Comparison of ENCODE assay signal across 19 cellular contexts in genomic region chr3:123367467-123368154, GRCh38.
DNase-seq lines count a peak whose midpoint lies in the region; ATAC-seq and TF ChIP-seq lines count a peak whose summit lies in the region.
"Had no signal": no experiment of that assay in that cellular context is flagged by ENCODE, and none has a peak within 500 bp of the region (broad histone marks: within the 10 kb centered on the region; RNA-seq: fewer than 3 reads in every experiment).

No MANE protein-coding gene starts in this region.

- H3K9me3 ChIP-seq in MM.1S (replicated peaks; ENCODE audit: insufficient read depth, low read length) (no peaks in the 10 kb centered on the region), ascending aorta (no peaks in the 10 kb centered on the region), stomach smooth muscle (ENCODE audit: control insufficient read depth in 2 of 2, low read length in 2 of 2) (no peaks in the 10 kb centered on the region), mucosa of descending colon (peaks cover 5% of the 10 kb centered on the region)

- H3K27me3 ChIP-seq in MM.1S (replicated peaks; ENCODE audit: insufficient read depth, low read length) (no peaks in the 10 kb centered on the region), ascending aorta (no peaks in the 10 kb centered on the region), stomach smooth muscle (ENCODE audit: control insufficient read depth in 1 of 2, insufficient read depth in 2 of 2, low read length in 2 of 2) (no peaks in the 10 kb centered on the region)
- H3K27me3 ChIP-seq: BLaER1 treated with 17β-estradiol and CSF1 and Interleukin-3, amounts not matched to agents 10 nM and 100 nM had no signal

- no peak for ATAC-seq in mucosa of descending colon
- no peak for ATAC-seq in HG03565 (IDR thresholded peaks at IDR 0.05; ENCODE audit: unreplicated experiment)
- ATAC-seq: CD8-positive, alpha-beta T cell; GM12878; PC-3 had no signal

- H3K4me3 ChIP-seq in MM.1S (ENCODE audit: low read length) (no peak overlapping the region), ascending aorta (no peak overlapping the region), stomach smooth muscle (ENCODE audit: low read length in 2 of 2) (no peak overlapping the region), mucosa of descending colon (no peak overlapping the region)
- H3K4me3 ChIP-seq: BLaER1 treated with 17β-estradiol and CSF1 and Interleukin-3, amounts not matched to agents 10 nM and 100 nM; GM12878 had no signal

- TF ChIP-seq CTCF in MM.1S (IDR thresholded peaks at IDR 0.05; ENCODE audit: low read length), result no peak
- no peak for TF ChIP-seq CTCF in ascending aorta (IDR thresholded peaks at IDR 0.05)
- TF ChIP-seq CTCF in mucosa of descending colon (IDR thresholded peaks at IDR 0.05), result no peak

- peak overlapping the region; percentile 59 for H2AFZ ChIP-seq in MM.1S (ENCODE audit: low read length)

- no peaks in the 10 kb centered on the region for H3K79me2 ChIP-seq in MM.1S (ENCODE audit: low read length)

- H3K4me1 ChIP-seq in MM.1S (ENCODE audit: low read length) (no peaks in the 10 kb centered on the region), ascending aorta (peaks cover 15 to 60% of the 10 kb centered on the region in 2 donors), stomach smooth muscle (ENCODE audit: control insufficient read depth, insufficient read depth, low read length) (peaks cover 63% of the 10 kb centered on the region), mucosa of descending colon (ENCODE audit: low read depth) (no peaks in the 10 kb centered on the region)
- H3K4me1 ChIP-seq: BLaER1 treated with 17β-estradiol and CSF1 and Interleukin-3, amounts not matched to agents 10 nM and 100 nM had no signal

- peak overlapping the region; percentile 41; the same call in 1 of the 2 replicates for H3K4me2 ChIP-seq in MM.1S (ENCODE audit: low read depth, low read length)
- H3K4me2 ChIP-seq: BLaER1 treated with 17β-estradiol and CSF1 and Interleukin-3, amounts not matched to agents 10 nM and 100 nM had no signal

- no peaks in the 10 kb centered on the region for H3F3A ChIP-seq in MM.1S (ENCODE audit: insufficient read depth, low read length)

- H3K9ac ChIP-seq in MM.1S (ENCODE audit: low read length) (no peak overlapping the region), stomach smooth muscle (ENCODE audit: low read length in 2 of 2) (no peak overlapping the region)
- H3K9ac ChIP-seq: BLaER1 treated with 17β-estradiol and CSF1 and Interleukin-3, amounts not matched to agents 10 nM and 100 nM had no signal

- H4K20me1 ChIP-seq in MM.1S (ENCODE audit: insufficient read depth, low read length), result no peaks in the 10 kb centered on the region
- H4K20me1 ChIP-seq: BLaER1 treated with 17β-estradiol and CSF1 and Interleukin-3, amounts not matched to agents 10 nM and 100 nM had no signal

- intact Hi-C loops in ascending aorta (cut with DNase I), result no loop called here
- intact Hi-C loops in mucosa of descending colon (cut with DNase I, micrococcal nuclease), result no loop called here

- no peaks in the 10 kb centered on the region for H3K9me2 ChIP-seq in MM.1S (replicated peaks; ENCODE audit: insufficient read depth, low read length)

- H3K27ac ChIP-seq in MM.1S (ENCODE audit: low read length) (no peak overlapping the region), ascending aorta (peak overlapping the region; percentile 55 to 56), stomach smooth muscle (ENCODE audit: low read length) (peak overlapping the region; percentile 55)
- H3K27ac ChIP-seq: BLaER1 treated with 17β-estradiol and CSF1 and Interleukin-3, amounts not matched to agents 10 nM and 100 nM had no signal

- H3K36me3 ChIP-seq in MM.1S (replicated peaks; ENCODE audit: insufficient read depth, low read length) (no peaks in the 10 kb centered on the region), ascending aorta (no peaks in the 10 kb centered on the region), stomach smooth muscle (ENCODE audit: control insufficient read depth in 2 of 2, insufficient read depth in 2 of 2, low read length in 2 of 2) (no peaks in the 10 kb centered on the region), mucosa of descending colon (ENCODE audit: low read depth) (no peaks in the 10 kb centered on the region)
- H3K36me3 ChIP-seq: BLaER1 treated with 17β-estradiol and CSF1 and Interleukin-3, amounts not matched to agents 10 nM and 100 nM had no signal

- peak; percentile 41 for DNase-seq in MM.1S
- no peak for DNase-seq in ascending aorta (ENCODE audit: low spot score in 2 of 2)
- DNase-seq in nucleus accumbens (lab: John Stamatoyannopoulos, UW), result peak in 29 of 56 donors; percentile 19 to 84 (median 53)
- no peak for DNase-seq in stimulated activated CD4-positive, alpha-beta T cell treated with anti-CD3 and anti-CD28 coated beads, Interleukin-2, amount 100 ng/mL, for 24 hours
- no peak for DNase-seq in mucosa of descending colon
- DNase-seq: CD8-positive, alpha-beta T cell; DMS53; EL; IMR-90; NCI-H1417 treated with DMSO at 0.1 percent for 48 hours; NCI-H187 treated with DMSO at 0.1 percent for 48 hours; NCI-H226; NCI-H524 treated with DMSO at 0.1 percent for 48 hours; PC-3; RPMI8226 had no signal

Comparison
In these comparisons a context has a peak if more than half of its experiments do, and no peak if none do; other contexts are left out.
1. DNase-seq: peak in MM.1S (single experiment) and nucleus accumbens (29 of 56); none in ascending aorta (0 of 2), stimulated activated CD4-positive, alpha-beta T cell treated with anti-CD3 and anti-CD28 coated beads, Interleukin-2, amount 100 ng/mL, for 24 hours (0 of 2) and mucosa of descending colon (0 of 3).